In the genomic region with DNA sequence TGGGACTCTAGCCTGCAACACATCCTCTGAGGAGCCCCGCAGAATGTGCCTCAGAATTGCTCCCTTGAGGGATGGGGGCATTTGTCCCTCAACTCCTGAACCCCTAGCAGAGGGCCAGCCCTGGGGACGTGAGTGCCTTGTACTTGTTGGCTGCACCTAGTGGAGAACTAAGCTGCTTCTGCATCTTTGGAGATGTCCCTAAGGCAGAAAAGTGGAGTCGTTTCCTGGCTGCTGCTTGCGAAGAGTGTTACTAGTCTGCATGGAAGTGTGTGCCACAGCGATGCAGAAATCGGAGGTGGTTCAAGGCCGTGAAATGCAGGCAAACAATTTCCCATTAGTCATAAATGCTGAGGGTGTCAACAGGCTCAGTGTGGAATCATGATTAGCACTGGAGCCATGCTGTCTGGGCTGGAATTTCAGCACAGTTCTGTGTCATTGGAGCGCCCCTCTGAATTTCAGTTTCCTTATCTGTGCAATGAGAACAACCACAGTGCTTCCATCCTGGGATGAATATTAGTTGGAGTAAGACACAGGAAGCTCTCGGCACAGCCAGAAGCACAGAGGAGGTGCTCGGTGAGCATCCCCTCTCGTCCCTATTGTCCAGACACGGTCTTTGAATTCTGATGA, we compare ENCODE assay signal across 14 cellular contexts. TPM values are rescaled to one million over a fixed set of nuclear protein-coding genes. Genes with fewer than 3 reads are reported as not detected.
DNase-seq lines count a peak whose midpoint lies in the region; ATAC-seq and TF ChIP-seq lines count a peak whose summit lies in the region.
"Had no signal": no experiment of that assay in that cellular context is flagged by ENCODE, and none has a peak within 500 bp of the region (broad histone marks: within the 10 kb centered on the region; RNA-seq: fewer than 3 reads in every experiment).

No MANE protein-coding gene starts in this region.

- H3K36me3 ChIP-seq in stomach: peaks cover 3 to 30% (median 25%) of the 10 kb centered on the region in 4 donors

- H3K9me3 Mint-ChIP-seq in chondrocyte (ENCODE audit: low read depth) (no peaks in the 10 kb centered on the region), type B pancreatic cell (no peaks in the 10 kb centered on the region)

- no peak for TF ChIP-seq CTCF in AG04450 (IDR thresholded peaks at IDR 0.05; ENCODE audit: low read depth, low read length)
- no peak for TF ChIP-seq CTCF in chondrocyte (IDR thresholded peaks at IDR 0.05)
- TF ChIP-seq CTCF in type B pancreatic cell (conservative IDR thresholded peaks at IDR 0.05): no peak
- no peak for TF ChIP-seq CTCF in stomach (IDR thresholded peaks at IDR 0.05)

- TF ChIP-seq POLR2A in stomach (IDR thresholded peaks at IDR 0.05): no peak

- DNase-seq in AG04450 (ENCODE audit: low read depth, low spot score) (no peak), HT1080 (ENCODE audit: low read depth) (peak; percentile 48), chondrocyte (ENCODE audit: low spot score) (no peak), lung microvascular endothelial cell (ENCODE audit: low read depth in 2 of 2) (peak; percentile 34 to 74), type B pancreatic cell (ENCODE audit: extremely low spot score, unreplicated experiment) (no peak), stomach (no peak)
- DNase-seq: activated CD8-positive, alpha-beta memory T cell treated with anti-CD3 and anti-CD28 coated beads for 24 hours; activated gamma-delta T cell treated with Interleukin-2 at 50 U/mL for 16 hours; Karpas-422; NCI-H187 had no signal

- peak overlapping the region; percentile 91 for H3K27ac Mint-ChIP-seq in chondrocyte (ENCODE audit: unreplicated experiment)
- no peak overlapping the region for H3K27ac Mint-ChIP-seq in type B pancreatic cell

- H3K27me3 Mint-ChIP-seq in chondrocyte (ENCODE audit: low read depth) (no peaks in the 10 kb centered on the region), type B pancreatic cell (no peaks in the 10 kb centered on the region)

- H3K27me3 ChIP-seq in AG04450 (ENCODE audit: control insufficient read depth, insufficient read depth, low read length) (no peaks in the 10 kb centered on the region), stomach (no peaks in the 10 kb centered on the region)

- CTCF ChIA-PET in AG04450 (lab: Charles Lee): interaction anchor here (0.6 to 0.9 kb wide), 2 partner anchors 13 to 35 kb away, joined by 3 read pairs; no protein-coding TSS in a partner anchor

- no peak for ATAC-seq in GM19397 (IDR thresholded peaks at IDR 0.05; ENCODE audit: unreplicated experiment)
- no peak for ATAC-seq in GM18868 (IDR thresholded peaks at IDR 0.05; ENCODE audit: unreplicated experiment)
- ATAC-seq: esophagus mucosa had no signal

- H3K9me3 ChIP-seq in AG04450 (ENCODE audit: control insufficient read depth, insufficient read depth, low read length) (no peaks in the 10 kb centered on the region; the same call in 1 of the 2 replicates), stomach (no peaks in the 10 kb centered on the region)

- no peak overlapping the region for H3K4me3 ChIP-seq in AG04450 (ENCODE audit: low read depth, low read length)
- H3K4me3 ChIP-seq in stomach: no peak overlapping the region

- H3K36me3 Mint-ChIP-seq in chondrocyte (ENCODE audit: low read depth): peaks cover 2% of the 10 kb centered on the region
- peaks cover 4% of the 10 kb centered on the region for H3K36me3 Mint-ChIP-seq in type B pancreatic cell

- H3K4me1 Mint-ChIP-seq in chondrocyte (ENCODE audit: low read depth) (peaks cover 55% of the 10 kb centered on the region), type B pancreatic cell (ENCODE audit: unreplicated experiment) (peaks cover 15% of the 10 kb centered on the region)

- no peak for TF ChIP-seq EP300 in stomach (IDR thresholded peaks at IDR 0.05)

- 75 to 86% (median 78%) methylated on average over 12 of the region's 12 CpGs for WGBS in stomach, 5 donors

- H3K4me3 Mint-ChIP-seq in chondrocyte (ENCODE audit: unreplicated experiment) (peak overlapping the region; percentile 31), type B pancreatic cell (no peak overlapping the region)

- H3K4me1 ChIP-seq in stomach: no peaks in the 10 kb centered on the region

- intact Hi-C loops in stomach (cut with DNase I; ENCODE audit: low total_unique reads): no loop called here

- H3K27ac ChIP-seq in AG04450 (ENCODE audit: low read depth, low read length) (peak overlapping the region; percentile 21), stomach (no peak overlapping the region)
- H3K27ac ChIP-seq: C4-2B had no signal

- POLR2A ChIA-PET in AG04450 (lab: Yijun Ruan, JAX): no interaction called here

RNA-seq across cellular contexts. Expression of gene MIAT, which starts 56.5 kb away (rescaled TPM):
- polyA plus RNA-seq in AG04450 (2011; rRNA removed): 7.8 and 9.4 TPM in 2 replicates
- 16.9 and 19.0 TPM in 2 replicates for polyA minus RNA-seq in AG04450 (2011; rRNA and poly(A)+ RNA removed)
- total RNA-seq in HT1080 (2014; rRNA removed; shearing (Covaris generic)): 0.07 and 0.10 TPM in 2 replicates
- polyA plus RNA-seq in HT1080 (2015; cell fraction: cytosol; rRNA removed): 0.02 and 0.10 TPM in 2 replicates
- polyA plus RNA-seq in HT1080 (2015; cell fraction: nucleus; rRNA removed): 0.41 and 0.65 TPM in 2 replicates
- 2.5 to 6.2 TPM (median 3.5 TPM) in 3 replicates for total RNA-seq in chondrocyte
- 0.22 and 0.60 TPM in 2 replicates for total RNA-seq in lung microvascular endothelial cell
- total RNA-seq in type B pancreatic cell (ENCODE audit: low replicate concordance): 5.9 and 12.2 TPM in 2 replicates
- total RNA-seq in stomach: 10 to 100 TPM in 1 of 5 donors, 1 to 10 TPM in 2, under 1 TPM in 2; under 0.01 to 29.8 (median 1.9) TPM
- polyA plus RNA-seq in stomach: under 1 TPM; 0.12 to 0.38 (median 0.15) TPM

Comparison
In these comparisons a context has a peak if more than half of its experiments do, and no peak if none do; other contexts are left out.
1. DNase-seq: peak in HT1080 (single experiment) and lung microvascular endothelial cell (2 of 2); none in AG04450 (single experiment), chondrocyte (single experiment), type B pancreatic cell (single experiment) and stomach (single experiment).